In the genomic region with DNA sequence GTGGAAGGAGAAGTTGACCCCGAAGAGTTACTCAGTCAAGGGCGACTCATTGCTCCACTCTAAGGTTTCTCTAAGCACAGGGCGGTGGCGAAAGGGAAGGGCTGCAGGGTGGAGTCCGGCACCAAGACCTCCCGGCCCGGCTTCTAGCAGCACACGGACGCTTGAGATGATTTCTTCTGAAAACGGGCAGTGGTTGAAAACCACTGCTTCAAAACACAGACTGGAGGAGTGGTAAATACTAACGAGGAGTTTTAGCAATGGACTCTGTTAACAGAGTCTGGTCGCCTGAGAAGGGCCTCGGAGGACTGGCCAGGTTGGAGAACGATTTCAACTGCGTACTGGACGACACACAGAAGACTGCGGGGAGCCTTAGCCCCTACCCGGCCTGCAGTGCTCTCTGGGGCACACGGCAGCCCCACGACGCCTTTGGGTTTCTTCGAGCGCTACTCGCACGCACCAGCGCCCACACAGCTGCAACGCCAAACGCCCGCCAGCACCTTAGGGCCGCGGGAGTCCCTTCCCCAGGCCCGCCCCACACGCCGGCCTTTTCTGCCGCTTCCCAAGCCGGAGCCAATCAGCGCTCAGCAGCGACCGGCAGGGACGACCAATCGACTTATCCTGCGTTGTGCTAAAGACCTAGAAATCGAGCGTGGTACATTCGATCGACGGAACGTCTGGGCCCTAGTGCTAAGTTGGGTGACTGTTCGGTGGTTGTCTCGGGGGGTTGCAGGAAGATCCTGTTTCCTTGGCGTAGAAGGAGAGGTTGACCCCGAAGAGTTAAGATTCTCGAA, we compare ENCODE assay signal across 8 cellular contexts. TPM values are rescaled to one million over a fixed set of nuclear protein-coding genes. Genes with fewer than 3 reads are reported as not detected.
A peak's percentile ranks its signal among the peaks of the same experiment; 100 is the strongest.
DNase-seq lines count a peak whose midpoint lies in the region; ATAC-seq and TF ChIP-seq lines count a peak whose summit lies in the region.

No MANE protein-coding gene starts in this region.

- H3K4me1 Mint-ChIP-seq in IgD-negative memory B cell, result peaks cover 20 to 29% (median 25%) of the 10 kb centered on the region in 3 donors

- H3K27me3 Mint-ChIP-seq in IgD-negative memory B cell, result peaks cover 15% of the 10 kb centered on the region

- ATAC-seq in GM21515 (IDR thresholded peaks at IDR 0.05; ENCODE audit: unreplicated experiment) (peak; percentile 87), foreskin keratinocyte (peak; percentile 96)

- peaks cover 3% of the 10 kb centered on the region for H3K4me1 ChIP-seq in foreskin keratinocyte
- peaks cover 20% of the 10 kb centered on the region for H3K4me1 ChIP-seq in neuron (ENCODE audit: insufficient read depth, low read length)

- H2AFZ ChIP-seq in neuron (ENCODE audit: low read depth, low read length), result peak overlapping the region; percentile 75

- H3K27ac ChIP-seq in foreskin keratinocyte, result no peak overlapping the region

- TF ChIP-seq POLR2A in Raji (IDR thresholded peaks at IDR 0.05; ENCODE audit: insufficient read depth, low read depth, low read length), result peak; percentile 76

- DNase-seq in DMS 273 treated with DMSO at 0.1 percent for 48 hours (lab: John Stamatoyannopoulos, UW) (peak; percentile 67), foreskin keratinocyte (peak; percentile 66 to 83), stromal cell of bone marrow (ENCODE audit: low read depth) (peak; percentile 84)
- peak; percentile 60 for DNase-seq in activated gamma-delta T cell treated with anti-CD3 and anti-CD28 coated beads, Interleukin-2, amount 50 U/mL, for 16 hours (ENCODE audit: low read depth)

- H3K36me3 ChIP-seq in neuron (ENCODE audit: insufficient read depth, low read length), result peaks cover 14% of the 10 kb centered on the region

- H3K9me3 Mint-ChIP-seq in IgD-negative memory B cell, result peaks cover 0 to 2% (median 0%) of the 10 kb centered on the region in 3 donors

- peak overlapping the region; percentile 19 to 72 (median 44) for H3K27ac Mint-ChIP-seq in IgD-negative memory B cell

- peak overlapping the region; percentile 84 for H3K4me3 ChIP-seq in neuron (ENCODE audit: low read length)

- TF ChIP-seq CTCF in foreskin keratinocyte (conservative IDR thresholded peaks at IDR 0.05), result no peak

- peaks cover 3% of the 10 kb centered on the region for H3K36me3 Mint-ChIP-seq in IgD-negative memory B cell

- H3K9me3 ChIP-seq in neuron (ENCODE audit: low read length), result no peaks in the 10 kb centered on the region

- peaks cover 44% of the 10 kb centered on the region for H3K27me3 ChIP-seq in foreskin keratinocyte
- peaks cover 26% of the 10 kb centered on the region for H3K27me3 ChIP-seq in neuron (ENCODE audit: insufficient read depth, low read length)

- H3K4me3 Mint-ChIP-seq in IgD-negative memory B cell, result peak overlapping the region; percentile 91 to 95 (median 93)

RNA-seq across cellular contexts. Expression of a gene that starts 14.4 kb away (rescaled TPM):
- polyA plus RNA-seq in IgD-negative memory B cell (not detected), foreskin keratinocyte (not detected in 2 replicates)
- not detected in 2 replicates for total RNA-seq in foreskin keratinocyte

RNA-seq across cellular contexts. Expression of a gene that starts 56.6 kb away (rescaled TPM):
- polyA plus RNA-seq in IgD-negative memory B cell (15.1 TPM), foreskin keratinocyte (6.3 and 7.2 TPM in 2 replicates)
- 14.5 and 20.7 TPM in 2 replicates for total RNA-seq in foreskin keratinocyte
